ENCODE assay signal across 1 cellular context in genomic region chr6:43368517-43369160, GRCh38.
TF ChIP-seq lines count a peak whose summit lies in the region.

No MANE protein-coding gene starts in this region.

TF ChIP-seq in WTC11, 78 proteins besides CTCF, POLR2A, EP300 and RAD21 (continued from another document):
- 0 out of 2 replicates have a peak, but pooled peaks have one; percentile 54 for TF ChIP-seq ARID4B (CRISPR knock-in tag; IDR thresholded peaks at IDR 0.05; ENCODE audit: borderline replicate concordance)
